In genomic region chr9:79658926-79659325, GRCh38 we compare ENCODE assay signal across 21 cellular contexts.
DNase-seq lines count a peak whose midpoint lies in the region; ATAC-seq lines count a peak whose summit lies in the region.
"Had no signal": no experiment of that assay in that cellular context is flagged by ENCODE, and none has a peak within 500 bp of the region (broad histone marks: within the 10 kb centered on the region; RNA-seq: fewer than 3 reads in every experiment).

No MANE protein-coding gene starts in this region.

- no peak overlapping the region for H3K18ac ChIP-seq in trophoblast cell (ENCODE audit: low read length)

- no peak overlapping the region for H4K91ac ChIP-seq in trophoblast cell (ENCODE audit: low read depth, low read length)

- peaks cover 33% of the 10 kb centered on the region for H3K4me1 Mint-ChIP-seq in activated CD4-positive, alpha-beta T cell treated with anti-CD3 and anti-CD28 coated beads for 36 hours
- peaks cover 29% of the 10 kb centered on the region for H3K4me1 Mint-ChIP-seq in T-helper 17 cell
- H3K4me1 Mint-ChIP-seq in immature natural killer cell, result peaks cover 49 to 68% of the 10 kb centered on the region in 2 donors

- no peaks in the 10 kb centered on the region for H3K27me3 Mint-ChIP-seq in activated CD4-positive, alpha-beta T cell treated with anti-CD3 and anti-CD28 coated beads for 36 hours
- H3K27me3 Mint-ChIP-seq in T-helper 17 cell (no peaks in the 10 kb centered on the region), immature natural killer cell (ENCODE audit: low read depth in 3 of 3) (no peaks in the 10 kb centered on the region)
- H3K27me3 Mint-ChIP-seq: CD8-positive, alpha-beta memory T cell; IgD-negative memory B cell had no signal

- no peak overlapping the region for H2AK5ac ChIP-seq in trophoblast cell (ENCODE audit: low read length)

- H3K9me3 ChIP-seq in T-helper 17 cell (ENCODE audit: control insufficient read depth, low read length, poor library complexity, severe bottlenecking) (no peaks in the 10 kb centered on the region), trophoblast cell (ENCODE audit: insufficient read depth, low read depth, low read length) (no peaks in the 10 kb centered on the region)
- H3K9me3 ChIP-seq: BLaER1 treated with 17β-estradiol and CSF1 and Interleukin-3, amounts not matched to agents 10 nM and 100 nM had no signal

- DNase-seq in activated CD4-positive, alpha-beta T cell treated with anti-CD3 and anti-CD28 coated beads for 36 hours, result peak; percentile 36
- no peak for DNase-seq in activated CD4-positive, alpha-beta T cell treated with anti-CD3 and anti-CD28 coated beads, Interleukin-2, amount 50 U/mL, for 48 hours
- DNase-seq in T-helper 17 cell (no peak), immature natural killer cell (peak in 1 of 3 donors; percentile 4), trophoblast cell (no peak), dedifferentiated amniotic fluid mesenchymal stem cell (ENCODE audit: extremely low spot score) (no peak)
- DNase-seq in stimulated activated naive CD8-positive, alpha-beta T cell treated with anti-CD3 and anti-CD28 coated beads, Interleukin-15, Interleukin-2, amounts not matched to agents 100 U/mL and 50 U/mL, for 24 hours, result peak; percentile 26
- DNase-seq: 8988T; Calu3; CD8-positive, alpha-beta memory T cell; GDM1; NCI-H1105; NCI-H146; NCI-H2029; NCI-H2227 treated with DMSO at 0.1 percent for 48 hours; NCI-H510A treated with DMSO at 0.1 percent for 48 hours; NCI-H748 treated with DMSO at 0.1 percent for 48 hours; NK-92 treated with Interleukin-12 subunit alpha and Interleukin-12 subunit beta, amount 100 ng/mL, for 24 hours; SIG-M5 had no signal

- H3K4ac ChIP-seq in trophoblast cell (ENCODE audit: low read depth, low read length), result no peak overlapping the region

- H3K79me1 ChIP-seq in trophoblast cell (ENCODE audit: low read length), result no peaks in the 10 kb centered on the region

- H3K36me3 Mint-ChIP-seq in activated CD4-positive, alpha-beta T cell treated with anti-CD3 and anti-CD28 coated beads for 36 hours (ENCODE audit: low read depth), result peaks cover 17% of the 10 kb centered on the region
- H3K36me3 Mint-ChIP-seq in T-helper 17 cell (ENCODE audit: low read depth) (peaks cover 6% of the 10 kb centered on the region), immature natural killer cell (peaks cover 10 to 36% (median 12%) of the 10 kb centered on the region in 3 donors)

- H2BK5ac ChIP-seq in trophoblast cell (ENCODE audit: low read depth, low read length, poor library complexity), result no peak overlapping the region

- no peak overlapping the region for H4K8ac ChIP-seq in trophoblast cell (ENCODE audit: low read depth, low read length)

- ATAC-seq in activated CD4-positive, alpha-beta T cell treated with anti-CD3 and anti-CD28 coated beads for 36 hours, result peak; percentile 68
- no peak for ATAC-seq in T-helper 17 cell
- peak; percentile 95 for ATAC-seq in stimulated activated naive CD8-positive, alpha-beta T cell treated with anti-CD3 and anti-CD28 coated beads, Interleukin-15, Interleukin-2, amounts not matched to agents 100 U/mL and 50 U/mL, for 24 hours

- no peak overlapping the region for H2BK12ac ChIP-seq in trophoblast cell (ENCODE audit: low read length)

- H3K4me2 ChIP-seq in trophoblast cell (ENCODE audit: low read length), result no peak overlapping the region
- H3K4me2 ChIP-seq: BLaER1 treated with 17β-estradiol and CSF1 and Interleukin-3, amounts not matched to agents 10 nM and 100 nM had no signal

- no peak overlapping the region for H3K27ac ChIP-seq in trophoblast cell (ENCODE audit: low read depth, low read length)
- H3K27ac ChIP-seq: BLaER1 treated with 17β-estradiol and CSF1 and Interleukin-3, amounts not matched to agents 10 nM and 100 nM had no signal

- peaks cover 4 to 8% of the 10 kb centered on the region in 2 experiments for H3K36me3 ChIP-seq in trophoblast cell (ENCODE audit: control insufficient read depth in 1 of 2, insufficient read depth in 2 of 2, low read length in 2 of 2)

- H3K23ac ChIP-seq in trophoblast cell (ENCODE audit: low read length), result no peak overlapping the region

- H3K9ac ChIP-seq in trophoblast cell (ENCODE audit: low read length), result no peak overlapping the region
- H3K9ac ChIP-seq: BLaER1 treated with 17β-estradiol and CSF1 and Interleukin-3, amounts not matched to agents 10 nM and 100 nM had no signal

- H2AFZ ChIP-seq in trophoblast cell (ENCODE audit: insufficient read depth, low read length, poor library complexity), result no peak overlapping the region

- POLR2A ChIA-PET in activated CD4-positive, alpha-beta T cell treated with anti-CD3 and anti-CD28 coated beads for 36 hours (lab: Charles Lee), result no interaction called here

- H3K9me3 Mint-ChIP-seq in activated CD4-positive, alpha-beta T cell treated with anti-CD3 and anti-CD28 coated beads for 36 hours (ENCODE audit: low read depth), result no peaks in the 10 kb centered on the region
- peaks cover 0 to 2% (median 0%) of the 10 kb centered on the region in 6 donors for H3K9me3 Mint-ChIP-seq in immature natural killer cell
- H3K9me3 Mint-ChIP-seq: CD8-positive, alpha-beta memory T cell; IgD-negative memory B cell had no signal

- H3K4me3 ChIP-seq in trophoblast cell (ENCODE audit: low read depth, low read length), result no peak overlapping the region
- H3K4me3 ChIP-seq: BLaER1 treated with 17β-estradiol and CSF1 and Interleukin-3, amounts not matched to agents 10 nM and 100 nM had no signal

- no peak overlapping the region for H3K14ac ChIP-seq in trophoblast cell (ENCODE audit: low read length)

- H3K79me2 ChIP-seq in trophoblast cell (ENCODE audit: control insufficient read depth, insufficient read depth, low read length, poor library complexity), result peaks cover 2% of the 10 kb centered on the region

- H4K12ac ChIP-seq in trophoblast cell (ENCODE audit: low read depth, low read length), result no peak overlapping the region

- H3K4me3 Mint-ChIP-seq in activated CD4-positive, alpha-beta T cell treated with anti-CD3 and anti-CD28 coated beads for 36 hours, result no peak overlapping the region
- no peak overlapping the region for H3K4me3 Mint-ChIP-seq in T-helper 17 cell
- H3K4me3 Mint-ChIP-seq in immature natural killer cell, result peak overlapping the region in 2 of 5 donors; percentile 1 to 11
- H3K4me3 Mint-ChIP-seq: CD8-positive, alpha-beta memory T cell; IgD-negative memory B cell had no signal

- CTCF ChIA-PET in activated CD4-positive, alpha-beta T cell treated with anti-CD3 and anti-CD28 coated beads for 36 hours (lab: Charles Lee), result interaction anchor here (0.7 kb wide), 1 partner anchor 29 kb away, joined by 3 read pairs; no protein-coding TSS in a partner anchor

- intact Hi-C loops in activated CD4-positive, alpha-beta T cell treated with anti-CD3 and anti-CD28 coated beads for 36 hours (cut with DNase I, micrococcal nuclease), result no loop called here

- no peak overlapping the region for H3K27ac Mint-ChIP-seq in activated CD4-positive, alpha-beta T cell treated with anti-CD3 and anti-CD28 coated beads for 36 hours
- H3K27ac Mint-ChIP-seq in T-helper 17 cell (peak overlapping the region; percentile 57), immature natural killer cell (peak overlapping the region; percentile 1 to 70 (median 36))
- H3K27ac Mint-ChIP-seq: IgD-negative memory B cell had no signal

- no CpG with 5 or more reads among the region's 3 CpGs for WGBS in trophoblast cell (ENCODE audit: extremely low coverage, insufficient coverage, insufficient read length)

- H3K27me3 ChIP-seq in trophoblast cell (ENCODE audit: insufficient read depth, low read length), result no peaks in the 10 kb centered on the region
- H3K27me3 ChIP-seq: BLaER1 treated with 17β-estradiol and CSF1 and Interleukin-3, amounts not matched to agents 10 nM and 100 nM had no signal

- H3K4me1 ChIP-seq in trophoblast cell (ENCODE audit: control insufficient read depth in 1 of 2, insufficient read depth in 2 of 2, low read length in 2 of 2), result peaks cover 0 to 4% of the 10 kb centered on the region in 2 experiments

- H2BK120ac ChIP-seq in trophoblast cell (ENCODE audit: insufficient read depth, low read length, poor library complexity), result no peak overlapping the region

Comparison
In these comparisons a context has a peak if more than half of its experiments do, and no peak if none do; other contexts are left out.
1. DNase-seq: peak in activated CD4-positive, alpha-beta T cell treated with anti-CD3 and anti-CD28 coated beads for 36 hours (single experiment) and stimulated activated naive CD8-positive, alpha-beta T cell treated with anti-CD3 and anti-CD28 coated beads, Interleukin-15, Interleukin-2, amounts not matched to agents 100 U/mL and 50 U/mL, for 24 hours (single experiment); none in activated CD4-positive, alpha-beta T cell treated with anti-CD3 and anti-CD28 coated beads, Interleukin-2, amount 50 U/mL, for 48 hours (0 of 2), T-helper 17 cell (0 of 3), trophoblast cell (0 of 2) and dedifferentiated amniotic fluid mesenchymal stem cell (single experiment).